In genomic region chr14:44370727-44371126, GRCh38 we compare ENCODE assay signal across 23 cellular contexts.
"Had no signal": no experiment of that assay in that cellular context is flagged by ENCODE, and none has a peak within 500 bp of the region (broad histone marks: within the 10 kb centered on the region; RNA-seq: fewer than 3 reads in every experiment).

No MANE protein-coding gene starts in this region.

- H3K27ac ChIP-seq: hepatocyte, spleen, suprapubic skin, tibial artery, upper lobe of right lung had no signal

- H3K79me2 ChIP-seq: hepatocyte had no signal

- FAIRE-seq: frontal cortex, keratinocyte had no signal

- H3K4me2 ChIP-seq: hepatocyte had no signal

- H3K36me3 ChIP-seq: spleen, suprapubic skin, tibial artery, upper lobe of right lung had no signal

- H3K9me3 ChIP-seq: suprapubic skin, tibial artery, upper lobe of right lung had no signal

- H3K4me1 ChIP-seq: spleen, suprapubic skin, tibial artery, upper lobe of right lung had no signal

- H3K27me3 ChIP-seq: hepatocyte, spleen, suprapubic skin, tibial artery, upper lobe of right lung had no signal

- DNase-seq: activated CD4-positive, alpha-beta memory T cell treated with anti-CD3 and anti-CD28 coated beads, Interleukin-2, amount 10 ng/mL, durations not matched to agents 7 days and 5 days; activated CD4-positive, alpha-beta T cell treated with anti-CD3 and anti-CD28 coated beads, Interleukin-2, amount 10 ng/mL, durations not matched to agents 24 days and 14 days; activated CD4-positive, CD25-positive, alpha-beta regulatory T cell treated with anti-CD3 and anti-CD28 coated beads, Interleukin-2, amount 50 U/mL, for 72 hours; activated CD8-positive, alpha-beta memory T cell treated with anti-CD3 and anti-CD28 coated beads, Interleukin-2, amount 50 U/mL, for 48 hours; activated naive CD8-positive, alpha-beta T cell treated with anti-CD3 and anti-CD28 coated beads, Interleukin-2, amount 50 U/mL, for 24 hours; activated T-cell treated with anti-CD3 and anti-CD28 coated beads, Interleukin-2, amount 50 U/mL, for 24 hours; amygdala; central memory CD4-positive, alpha-beta T cell; endodermal cell; glutamatergic neuron; left cardiac atrium; left ventricle myocardium superior; posterior cingulate gyrus; right cardiac atrium; spleen; stimulated activated naive CD4-positive, alpha-beta T cell; tibial artery; upper lobe of right lung had no signal

- ATAC-seq: activated naive CD8-positive, alpha-beta T cell treated with anti-CD3 and anti-CD28 coated beads, Interleukin-2, amount 50 U/mL, for 24 hours; esophagus mucosa; left cardiac atrium; left ventricle myocardium superior; right cardiac atrium; upper lobe of right lung had no signal

- H3K4me3 ChIP-seq: hepatocyte, spleen, suprapubic skin, tibial artery, upper lobe of right lung had no signal

- H2AFZ ChIP-seq: hepatocyte had no signal
